ENCODE assay signal across 8 cellular contexts in genomic region chr19:621191-621590, GRCh38. TPM values are rescaled to one million over a fixed set of nuclear protein-coding genes. Genes with fewer than 3 reads are reported as not detected.
"Had no signal": no experiment of that assay in that cellular context is flagged by ENCODE, and none has a peak within 500 bp of the region (broad histone marks: within the 10 kb centered on the region; RNA-seq: fewer than 3 reads in every experiment).

No MANE protein-coding gene starts in this region.

RNA-seq across cellular contexts. Expression of gene FGF22, which starts 18.5 kb away (rescaled TPM):
- total RNA-seq: activated CD4-positive, alpha-beta memory T cell treated with anti-CD3 and anti-CD28 coated beads, Interleukin-2, amount 10 ng/mL, durations not matched to agents 7 days and 5 days; activated CD4-positive, alpha-beta T cell treated with anti-CD3 and anti-CD28 coated beads for 36 hours; activated CD4-positive, alpha-beta T cell treated with anti-CD3 and anti-CD28 coated beads, Interleukin-2, amount 10 ng/mL, durations not matched to agents 24 days and 14 days; activated CD8-positive, alpha-beta memory T cell treated with anti-CD3 and anti-CD28 coated beads for 36 hours; activated CD8-positive, alpha-beta memory T cell treated with anti-CD3 and anti-CD28 coated beads, Interleukin-2, amount 10 ng/mL, durations not matched to agents 7 days and 5 days; activated CD8-positive, alpha-beta T cell treated with anti-CD3 and anti-CD28 coated beads, Interleukin-2, amount 10 ng/mL, durations not matched to agents 7 days and 5 days; T-helper 1 cell treated with Interleukin-12 subunit alpha and Interleukin-12 subunit beta and Interleukin-4 antibody, amounts not matched to agents 30 ng/mL and 1 ng/mL, for 36 hours; T-helper 2 cell treated with Interferon-gamma antibody and Interleukin-4, amounts not matched to agents 100 ng/mL and 5 ng/mL, for 36 hours had no signal
